12 cellular contexts compared by ENCODE assay signal in the genomic region with DNA sequence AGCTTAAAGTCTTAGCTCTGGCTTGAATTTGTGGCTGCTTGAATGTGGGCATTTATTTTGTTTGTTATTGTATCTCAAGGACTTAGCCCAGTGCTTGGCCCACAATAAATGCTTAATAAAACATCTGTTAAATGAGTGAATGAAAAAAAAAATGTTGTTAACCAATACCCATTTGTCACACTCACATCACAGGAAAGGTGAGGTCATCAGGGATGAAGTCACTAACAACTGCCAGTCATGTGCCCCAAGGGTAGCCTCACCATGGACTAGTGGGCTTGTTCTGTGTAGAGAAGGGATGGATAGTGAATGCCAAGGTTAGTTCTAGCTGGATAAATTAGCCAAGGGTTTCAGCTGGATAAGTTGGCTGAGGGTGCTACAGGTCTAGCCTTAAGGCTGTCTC. TPM values are rescaled to one million over a fixed set of nuclear protein-coding genes. Genes with fewer than 3 reads are reported as not detected.
DNase-seq lines count a peak whose midpoint lies in the region; ATAC-seq, FAIRE-seq and TF ChIP-seq lines count a peak whose summit lies in the region.
"Had no signal": no experiment of that assay in that cellular context is flagged by ENCODE, and none has a peak within 500 bp of the region (broad histone marks: within the 10 kb centered on the region; RNA-seq: fewer than 3 reads in every experiment).

No MANE protein-coding gene starts in this region.

- H3K36me3 ChIP-seq in endodermal cell (ENCODE audit: control insufficient read depth, insufficient read depth, low read length) = peaks cover 42% of the 10 kb centered on the region
- H3K36me3 ChIP-seq in small intestine (ENCODE audit: control insufficient read depth in 2 of 2, insufficient read depth in 2 of 2, low read length in 2 of 2) = peaks cover 22 to 24% of the 10 kb centered on the region in 2 donors

- H3K36me3 Mint-ChIP-seq in activated CD4-positive, alpha-beta T cell treated with anti-CD3 and anti-CD28 coated beads for 36 hours (ENCODE audit: low read depth) = peaks cover 37% of the 10 kb centered on the region
- peaks cover 39% of the 10 kb centered on the region for H3K36me3 Mint-ChIP-seq in endodermal cell (ENCODE audit: low read depth)

- H3K27ac ChIP-seq in endodermal cell (ENCODE audit: low read depth, low read length) = no peak overlapping the region
- H3K27ac ChIP-seq in small intestine (ENCODE audit: low read depth in 1 of 2, low read length in 1 of 2) = no peak overlapping the region
- H3K27ac ChIP-seq: Peyer's patch had no signal

- peak overlapping the region; percentile 53 for H3K4me3 Mint-ChIP-seq in activated CD4-positive, alpha-beta T cell treated with anti-CD3 and anti-CD28 coated beads for 36 hours
- H3K4me3 Mint-ChIP-seq in endodermal cell = no peak overlapping the region

- H3K27me3 ChIP-seq in endodermal cell (ENCODE audit: control insufficient read depth, insufficient read depth, low read length, poor library complexity, severe bottlenecking) = no peaks in the 10 kb centered on the region
- no peaks in the 10 kb centered on the region for H3K27me3 ChIP-seq in small intestine (ENCODE audit: control insufficient read depth in 2 of 2, insufficient read depth in 2 of 2, low read length in 2 of 2)
- H3K27me3 ChIP-seq: Peyer's patch had no signal

- peak; percentile 60 for DNase-seq in activated CD4-positive, alpha-beta T cell treated with anti-CD3 and anti-CD28 coated beads for 36 hours
- no peak for DNase-seq in activated CD4-positive, alpha-beta T cell treated with anti-CD3 and anti-CD28 coated beads for 1 hour
- DNase-seq in T-helper 22 cell (ENCODE audit: low read depth) = peak; percentile 16
- DNase-seq in endodermal cell = no peak
- peak; percentile 10 for DNase-seq in small intestine
- DNase-seq in SIG-M5 (lab: John Stamatoyannopoulos, UW) = no peak
- no peak for DNase-seq in Kasumi-1 (lab: John Stamatoyannopoulos, UW)
- DNase-seq in NCI-H748 (lab: John Stamatoyannopoulos, UW; ENCODE audit: unreplicated experiment) = no peak
- DNase-seq: AML-193, Peyer's patch had no signal

- peak; percentile 35 for ATAC-seq in activated CD4-positive, alpha-beta T cell treated with anti-CD3 and anti-CD28 coated beads for 36 hours

- no peaks in the 10 kb centered on the region for H3K9me3 ChIP-seq in endodermal cell (ENCODE audit: control insufficient read depth, low read length)
- no peaks in the 10 kb centered on the region for H3K9me3 ChIP-seq in small intestine (ENCODE audit: control insufficient read depth, low read depth)
- H3K9me3 ChIP-seq: Peyer's patch had no signal

- no peak overlapping the region for H3K4me3 ChIP-seq in endodermal cell (ENCODE audit: low read length)
- H3K4me3 ChIP-seq in small intestine (ENCODE audit: low read depth in 1 of 2, low read length in 2 of 2) = no peak overlapping the region
- H3K4me3 ChIP-seq: Peyer's patch had no signal

- H3K27ac Mint-ChIP-seq in activated CD4-positive, alpha-beta T cell treated with anti-CD3 and anti-CD28 coated beads for 36 hours = peak overlapping the region; percentile 94
- peak overlapping the region; percentile 76 for H3K27ac Mint-ChIP-seq in endodermal cell

- no peaks in the 10 kb centered on the region for H3K27me3 Mint-ChIP-seq in activated CD4-positive, alpha-beta T cell treated with anti-CD3 and anti-CD28 coated beads for 36 hours
- H3K27me3 Mint-ChIP-seq in endodermal cell (ENCODE audit: insufficient read depth) = no peaks in the 10 kb centered on the region

- intact Hi-C loops in activated CD4-positive, alpha-beta T cell treated with anti-CD3 and anti-CD28 coated beads for 36 hours (cut with DNase I, micrococcal nuclease) = loop anchor here (2.0 kb wide), 2 partner anchors 197 to 1015 kb away; a partner anchor contains a TSS

- H3K4me1 ChIP-seq in endodermal cell (ENCODE audit: control insufficient read depth, insufficient read depth, low read length) = no peaks in the 10 kb centered on the region
- H3K4me1 ChIP-seq in small intestine (ENCODE audit: control insufficient read depth in 2 of 2, insufficient read depth in 1 of 2, low read depth in 1 of 2, low read length in 1 of 2) = peaks cover 1 to 9% of the 10 kb centered on the region in 2 donors

- TF ChIP-seq CTCF in endodermal cell (conservative IDR thresholded peaks at IDR 0.05) = no peak

- CTCF ChIA-PET in activated CD4-positive, alpha-beta T cell treated with anti-CD3 and anti-CD28 coated beads for 36 hours (lab: Charles Lee) = interaction anchor here (1.0 to 6.0 kb wide), 8 partner anchors 10 to 252 kb away, joined by 3 to 31 read pairs (median 4); a partner anchor contains a TSS

- no peaks in the 10 kb centered on the region for H3K9me3 Mint-ChIP-seq in activated CD4-positive, alpha-beta T cell treated with anti-CD3 and anti-CD28 coated beads for 36 hours (ENCODE audit: low read depth)
- H3K9me3 Mint-ChIP-seq in endodermal cell = no peaks in the 10 kb centered on the region

- POLR2A ChIA-PET in activated CD4-positive, alpha-beta T cell treated with anti-CD3 and anti-CD28 coated beads for 36 hours (lab: Charles Lee) = interaction anchor here (0.6 to 1.1 kb wide), 2 partner anchors 15 to 21 kb away, joined by 3 read pairs; no protein-coding TSS in a partner anchor

- no peak for FAIRE-seq in small intestine (lab: Jason Lieb, UNC)
- FAIRE-seq: colon, GM19239 had no signal

- peaks cover 37% of the 10 kb centered on the region for H3K4me1 Mint-ChIP-seq in activated CD4-positive, alpha-beta T cell treated with anti-CD3 and anti-CD28 coated beads for 36 hours
- H3K4me1 Mint-ChIP-seq in endodermal cell = peaks cover 30% of the 10 kb centered on the region

- no peak overlapping the region for H3K9ac ChIP-seq in endodermal cell (ENCODE audit: extremely low read depth, low read length, poor library complexity, severe bottlenecking)

RNA-seq across cellular contexts. Expression of a gene that starts 3.0 kb away (rescaled TPM):
- 10 to 100 TPM; 74.3 to 74.4 TPM for total RNA-seq in activated CD4-positive, alpha-beta T cell treated with anti-CD3 and anti-CD28 coated beads for 36 hours
- total RNA-seq in endodermal cell = 100 to 1,000 TPM; 141 to 153 TPM
- polyA plus RNA-seq in endodermal cell (2013, experiment 1 of 2) = 100 TPM
- 95.2 TPM for polyA plus RNA-seq in endodermal cell (2013, experiment 2 of 2)
- 10 to 100 TPM; 51.4 to 84.8 (median 83.9) TPM for polyA plus RNA-seq in small intestine

RNA-seq across cellular contexts. Expression of a gene that starts 10.8 kb away (rescaled TPM):
- 1 to 10 TPM; 4.7 to 5.9 TPM for total RNA-seq in activated CD4-positive, alpha-beta T cell treated with anti-CD3 and anti-CD28 coated beads for 36 hours
- 10 to 100 TPM; 27.0 to 29.7 TPM for total RNA-seq in endodermal cell
- 8.3 TPM for polyA plus RNA-seq in endodermal cell (2013, experiment 1 of 2)
- 5.4 TPM for polyA plus RNA-seq in endodermal cell (2013, experiment 2 of 2)
- polyA plus RNA-seq in small intestine = 100 to 1,000 TPM in 1 of 3 donors, 10 to 100 TPM in 2; 57.0 to 127 (median 59.4) TPM

RNA-seq across cellular contexts. Expression of a gene that starts 22.0 kb away (rescaled TPM):
- total RNA-seq in activated CD4-positive, alpha-beta T cell treated with anti-CD3 and anti-CD28 coated beads for 36 hours = 100 to 1,000 TPM; 115 to 121 TPM
- total RNA-seq in endodermal cell = 100 to 1,000 TPM; 124 to 125 TPM
- 107 TPM for polyA plus RNA-seq in endodermal cell (2013, experiment 1 of 2)
- polyA plus RNA-seq in endodermal cell (2013, experiment 2 of 2) = 102 TPM
- 10 to 100 TPM; 44.1 to 93.1 (median 45.4) TPM for polyA plus RNA-seq in small intestine

RNA-seq across cellular contexts. Expression of a gene that starts 50.9 kb away (rescaled TPM):
- 10 to 100 TPM in 1 of 2 experiments, 1 to 10 TPM in 1; 7.7 to 10.5 TPM for total RNA-seq in activated CD4-positive, alpha-beta T cell treated with anti-CD3 and anti-CD28 coated beads for 36 hours
- total RNA-seq in endodermal cell = 10 to 100 TPM; 30.7 to 32.5 TPM
- polyA plus RNA-seq in endodermal cell (2013, experiment 1 of 2) = 21.3 TPM
- polyA plus RNA-seq in endodermal cell (2013, experiment 2 of 2) = 20.5 TPM
- 10 to 100 TPM; 18.4 to 48.1 (median 37.0) TPM for polyA plus RNA-seq in small intestine

RNA-seq across cellular contexts. Expression of a gene that starts 58.1 kb away (rescaled TPM):
- 1 to 10 TPM; 8.7 TPM for total RNA-seq in activated CD4-positive, alpha-beta T cell treated with anti-CD3 and anti-CD28 coated beads for 36 hours
- 10 to 100 TPM; 30.1 to 31.3 TPM for total RNA-seq in endodermal cell
- 26.1 TPM for polyA plus RNA-seq in endodermal cell (2013, experiment 1 of 2)
- 19.8 TPM for polyA plus RNA-seq in endodermal cell (2013, experiment 2 of 2)
- polyA plus RNA-seq in small intestine = 100 to 1,000 TPM in 1 of 3 donors, 10 to 100 TPM in 2; 81.6 to 142 (median 97.0) TPM

Comparison
In these comparisons a context has a peak if more than half of its experiments do, and no peak if none do; other contexts are left out.
1. DNase-seq: peak in activated CD4-positive, alpha-beta T cell treated with anti-CD3 and anti-CD28 coated beads for 36 hours (single experiment), T-helper 22 cell (single experiment) and small intestine (single experiment); none in activated CD4-positive, alpha-beta T cell treated with anti-CD3 and anti-CD28 coated beads for 1 hour (single experiment), endodermal cell (single experiment), SIG-M5 (single experiment), Kasumi-1 (0 of 2) and NCI-H748 (single experiment).
2. RNA of a gene that starts 10.8 kb away (total RNA-seq): 27.0 to 29.7 TPM in endodermal cell; 4.7 to 5.9 TPM in activated CD4-positive, alpha-beta T cell treated with anti-CD3 and anti-CD28 coated beads for 36 hours; every median in the first group is over 4 times any median in the second.